13 cellular contexts compared by ENCODE assay signal in the genomic region with DNA sequence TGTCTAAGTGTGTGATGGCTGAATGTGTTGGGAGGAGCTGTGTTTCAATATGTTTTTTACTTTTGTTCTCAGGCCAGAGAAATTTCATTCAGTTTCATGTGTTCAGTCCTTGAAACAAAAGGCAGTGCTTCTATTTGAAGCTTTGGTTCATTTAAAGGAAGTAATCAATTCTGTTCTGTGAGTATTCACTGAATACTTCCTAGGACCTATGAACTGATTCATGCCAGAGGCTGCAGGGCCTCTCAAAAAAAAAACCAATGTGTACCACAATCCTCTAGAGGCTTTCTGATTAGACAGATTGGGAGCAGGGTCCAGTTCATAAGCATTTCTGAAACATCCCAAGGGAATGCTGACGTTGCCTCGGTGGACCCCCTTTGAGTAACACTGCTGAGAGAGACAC. TPM values are rescaled to one million over a fixed set of nuclear protein-coding genes. Genes with fewer than 3 reads are reported as not detected.
DNase-seq lines count a peak whose midpoint lies in the region; ATAC-seq and TF ChIP-seq lines count a peak whose summit lies in the region.
"Had no signal": no experiment of that assay in that cellular context is flagged by ENCODE, and none has a peak within 500 bp of the region (broad histone marks: within the 10 kb centered on the region; RNA-seq: fewer than 3 reads in every experiment).

No MANE protein-coding gene starts in this region.

- H3K9me3 Mint-ChIP-seq in chondrocyte (ENCODE audit: low read depth) (peaks cover 3% of the 10 kb centered on the region), natural killer cell (no peaks in the 10 kb centered on the region)
- H3K9me3 Mint-ChIP-seq: activated T-cell treated with anti-CD3 and anti-CD28 coated beads, Interleukin-2, amount 50 U/mL, for 72 hours had no signal

- TF ChIP-seq CTCF in chondrocyte (IDR thresholded peaks at IDR 0.05) (no peak), natural killer cell (IDR thresholded peaks at IDR 0.05) (no peak)

- H3K4me1 Mint-ChIP-seq in chondrocyte (ENCODE audit: low read depth) (peaks cover 61% of the 10 kb centered on the region), natural killer cell (no peaks in the 10 kb centered on the region)

- ATAC-seq in GM18519 (IDR thresholded peaks at IDR 0.05; ENCODE audit: low FRiP score, unreplicated experiment) = peak; percentile 24
- ATAC-seq in GM21526 (IDR thresholded peaks at IDR 0.05; ENCODE audit: low FRiP score, unreplicated experiment) = peak; percentile 40
- peak; percentile 32 for ATAC-seq in HG03159 (IDR thresholded peaks at IDR 0.05; ENCODE audit: unreplicated experiment)
- no peak for ATAC-seq in natural killer cell
- ATAC-seq: activated T-cell treated with anti-CD3 and anti-CD28 coated beads, Interleukin-2, amount 50 U/mL, for 72 hours; foreskin keratinocyte; psoas muscle had no signal

- no peak overlapping the region for H3K4me3 Mint-ChIP-seq in chondrocyte (ENCODE audit: unreplicated experiment)
- no peak overlapping the region for H3K4me3 Mint-ChIP-seq in natural killer cell
- H3K4me3 Mint-ChIP-seq: activated T-cell treated with anti-CD3 and anti-CD28 coated beads, Interleukin-2, amount 50 U/mL, for 72 hours had no signal

- intact Hi-C loops in natural killer cell (cut with micrococcal nuclease) = no loop called here

- DNase-seq in chondrocyte (ENCODE audit: low spot score) = no peak
- no peak for DNase-seq in natural killer cell
- DNase-seq in activated naive CD4-positive, alpha-beta T cell treated with Interleukin-2 at 50 U/mL for 16 hours = no peak
- no peak for DNase-seq in activated CD8-positive, alpha-beta memory T cell treated with anti-CD3 and anti-CD28 coated beads, Interleukin-2, amount 50 U/mL, for 48 hours
- DNase-seq in NCI-H345 (lab: John Stamatoyannopoulos, UW) = no peak
- DNase-seq: activated T-cell treated with anti-CD3 and anti-CD28 coated beads, Interleukin-2, amount 50 U/mL, for 72 hours; lower lobe of right lung; NCI-H524 treated with DMSO at 0.1 percent for 48 hours; psoas muscle had no signal

- H3K27me3 Mint-ChIP-seq in chondrocyte (ENCODE audit: low read depth) (no peaks in the 10 kb centered on the region), natural killer cell (ENCODE audit: low read depth in 2 of 2) (peaks cover 5 to 10% of the 10 kb centered on the region in 2 donors)

- H3K27ac Mint-ChIP-seq in chondrocyte (ENCODE audit: unreplicated experiment) = peak overlapping the region; percentile 80
- H3K27ac Mint-ChIP-seq in natural killer cell = no peak overlapping the region
- H3K27ac Mint-ChIP-seq: activated T-cell treated with anti-CD3 and anti-CD28 coated beads, Interleukin-2, amount 50 U/mL, for 72 hours had no signal

- H3K36me3 Mint-ChIP-seq in chondrocyte (ENCODE audit: low read depth) (no peaks in the 10 kb centered on the region), natural killer cell (no peaks in the 10 kb centered on the region)

RNA-seq across cellular contexts. Expression of gene F13A1, which starts 12.4 kb away (rescaled TPM):
- 0.94 to 2.9 TPM (median 2.7 TPM) in 3 replicates for total RNA-seq in chondrocyte
- 10 to 100 TPM in 2 of 3 donors, 1 to 10 TPM in 1; 6.6 to 32.5 (median 16.1) TPM for total RNA-seq in natural killer cell
- total RNA-seq: activated T-cell treated with anti-CD3 and anti-CD28 coated beads, Interleukin-2, amount 50 U/mL, for 72 hours; foreskin keratinocyte had no signal

Comparison
In these comparisons a context has a peak if more than half of its experiments do, and no peak if none do; other contexts are left out.
1. ATAC-seq: peak in GM18519 (single experiment), GM21526 (single experiment) and HG03159 (single experiment); none in natural killer cell (0 of 3).